ENCODE assay signal across 8 cellular contexts in the genomic region with DNA sequence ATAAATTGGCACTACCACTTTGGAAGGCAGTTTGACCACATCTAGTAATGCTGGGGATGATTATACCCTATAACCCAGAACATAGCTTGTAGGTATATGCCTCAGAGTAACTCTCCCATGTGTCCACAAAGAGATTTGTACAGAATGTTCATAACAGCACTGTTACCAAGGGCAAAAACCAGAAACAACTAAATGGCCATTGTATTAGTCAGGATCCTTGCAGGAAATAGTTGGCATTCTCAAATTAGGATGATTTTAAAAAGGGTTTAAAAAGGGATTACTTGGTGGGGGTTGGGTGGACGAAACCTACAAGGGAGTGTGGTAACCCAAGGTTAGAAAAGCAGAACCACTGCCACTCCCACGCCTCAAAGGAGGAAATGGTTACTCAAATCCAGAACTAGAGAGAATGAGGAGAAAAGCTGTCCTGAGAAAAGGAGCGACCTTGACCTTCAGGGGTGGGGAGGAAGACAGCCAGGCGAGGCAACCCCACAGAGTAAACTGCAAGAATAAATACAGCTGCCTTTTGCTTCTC. TPM values are rescaled to one million over a fixed set of nuclear protein-coding genes. Genes with fewer than 3 reads are reported as not detected.
DNase-seq lines count a peak whose midpoint lies in the region; ATAC-seq, FAIRE-seq and TF ChIP-seq lines count a peak whose summit lies in the region.

No MANE protein-coding gene starts in this region.

- H3K9ac ChIP-seq in GM12878 (ENCODE audit: control insufficient read depth, insufficient read depth, low read length) = no peak overlapping the region

- H3K27ac ChIP-seq in GM12878 (ENCODE audit: control insufficient read depth, insufficient read depth) = peak overlapping the region; percentile 81
- no peak overlapping the region for H3K27ac ChIP-seq in CD8-positive, alpha-beta T cell (ENCODE audit: low read depth, low read length)

- BruUV-seq in GM12878 (replicated peaks; lab: Mats Ljungman, UMichigan) = no TSS peak

- peaks cover 22% of the 10 kb centered on the region for H3K4me1 Mint-ChIP-seq in CD8-positive, alpha-beta T cell (ENCODE audit: low read depth)

- no peak for FAIRE-seq in GM12878 (lab: Jason Lieb, UNC)

- peak; percentile 33; the same call in 1 of the 2 replicates for TF ChIP-seq RAD21 in GM12878 (IDR thresholded peaks at IDR 0.05; ENCODE audit: insufficient read depth, low read depth, low read length)

- ATAC-seq in GM12878 = peak; percentile 42
- ATAC-seq in HG02623 (IDR thresholded peaks at IDR 0.05; ENCODE audit: unreplicated experiment) = no peak
- ATAC-seq in CD8-positive, alpha-beta T cell = no peak

- no peaks in the 10 kb centered on the region; a peak in 1 of 4 replicates for H3K36me3 ChIP-seq in GM12878 (ENCODE audit: control insufficient read depth in 2 of 2, insufficient read depth in 2 of 2, low read length in 1 of 2)
- no peaks in the 10 kb centered on the region for H3K36me3 ChIP-seq in CD8-positive, alpha-beta T cell (ENCODE audit: insufficient read depth, low read length)

- no peaks in the 10 kb centered on the region for H3K27me3 Mint-ChIP-seq in CD8-positive, alpha-beta T cell (ENCODE audit: low read depth)

- in situ Hi-C loops in GM12878 (cut with MboI) = loop anchor here (5.0 to 10.0 kb wide), 3 partner anchors 49 to 347 kb away; no protein-coding TSS in a partner anchor

- no peaks in the 10 kb centered on the region for H4K20me1 ChIP-seq in GM12878 (ENCODE audit: control insufficient read depth, insufficient read depth)

- H3K9me3 Mint-ChIP-seq in CD8-positive, alpha-beta T cell = no peaks in the 10 kb centered on the region

- no peaks in the 10 kb centered on the region for H3K27me3 ChIP-seq in GM12878 (replicated peaks in 1 of 2; ENCODE audit: control insufficient read depth in 2 of 2, insufficient read depth in 2 of 2, low read length in 1 of 2)
- no peaks in the 10 kb centered on the region for H3K27me3 ChIP-seq in CD8-positive, alpha-beta T cell (ENCODE audit: insufficient read depth, low read length)

- H3K27ac Mint-ChIP-seq in CD8-positive, alpha-beta T cell = no peak overlapping the region

- 0% methylated on average over 4 of the region's 4 CpGs for WGBS in GM12878 (ENCODE audit: insufficient coverage, insufficient replicate concordance, low lambda C conversion rate, missing lambda C conversion rate)

- no peaks in the 10 kb centered on the region for H3K9me3 ChIP-seq in GM12878 (replicated peaks; ENCODE audit: control insufficient read depth, insufficient read depth, low read length)
- no peaks in the 10 kb centered on the region for H3K9me3 ChIP-seq in CD8-positive, alpha-beta T cell (ENCODE audit: low read length)

- peaks cover 5% of the 10 kb centered on the region for H3K79me2 ChIP-seq in GM12878 (ENCODE audit: control insufficient read depth, insufficient read depth, low read length)

- no peak overlapping the region for H3K4me3 Mint-ChIP-seq in CD8-positive, alpha-beta T cell

- H3K4me2 ChIP-seq in GM12878 (ENCODE audit: control insufficient read depth, insufficient read depth) = peak overlapping the region; percentile 84

- H3K4me3 ChIP-seq in GM12878 = peak overlapping the region; percentile 88
- no peak overlapping the region for H3K4me3 ChIP-seq in CD8-positive, alpha-beta T cell (ENCODE audit: low read depth, low read length)

- H3K36me3 Mint-ChIP-seq in CD8-positive, alpha-beta T cell = no peaks in the 10 kb centered on the region

- no peak for TF ChIP-seq POLR2A in GM12878 (IDR thresholded peaks at IDR 0.05; ENCODE audit: low read depth, low read length)

- POLR2A ChIA-PET in GM12878 (lab: Charles Lee) = interaction anchor here (0.6 kb wide), 2 partner anchors 15 to 50 kb away, joined by 3 read pairs; no protein-coding TSS in a partner anchor
- POLR2A ChIA-PET in CD8-positive, alpha-beta T cell (lab: Charles Lee) = interaction anchor here (0.6 kb wide), 1 partner anchor 38 kb away, joined by 4 read pairs; no protein-coding TSS in a partner anchor

- TF ChIP-seq EP300 in GM12878 (IDR thresholded peaks at IDR 0.05; ENCODE audit: borderline replicate concordance in 1 of 2, control insufficient read depth in 1 of 2, low read depth in 2 of 2, low read length in 2 of 2) = peak; percentile 83 to 92; a peak in 3 of 4 replicates

- H2AFZ ChIP-seq in GM12878 (ENCODE audit: control insufficient read depth, low read depth, low read length) = no peak overlapping the region

- RAD21 ChIA-PET in GM12878 (lab: Charles Lee; ENCODE audit: unreplicated experiment) = interaction anchor here (0.6 to 3.0 kb wide), 7 partner anchors 16 to 261 kb away, joined by 3 to 11 read pairs (median 4); no protein-coding TSS in a partner anchor

- SMC1A ChIA-PET in GM12878 (lab: Charles Lee; ENCODE audit: uncharacterized antibody, unreplicated experiment) = interaction anchor here (0.6 to 7.0 kb wide), 6 partner anchors 48 to 266 kb away, joined by 3 to 41 read pairs (median 3); no protein-coding TSS in a partner anchor

- CTCF ChIA-PET in GM12878 (lab: Yijun Ruan, JAX) = interaction anchor here (0.9 to 1.8 kb wide), 4 partner anchors 16 to 306 kb away, joined by 3 to 6 read pairs (median 4); no protein-coding TSS in a partner anchor
- CTCF ChIA-PET in CD8-positive, alpha-beta T cell (lab: Charles Lee) = no interaction called here

- DNase-seq in GM04503 (ENCODE audit: low read depth) (peak; percentile 94), LHCN-M2 (ENCODE audit: low read depth) (peak; percentile 92), GM12878 (ENCODE audit: low read depth, low spot score) (peak; percentile 73), myocyte (ENCODE audit: low read depth) (peak; percentile 57), activated gamma-delta T cell (lab: John Stamatoyannopoulos, UW) (no peak)
- DNase-seq in activated CD4-positive, CD25-positive, alpha-beta regulatory T cell (lab: John Stamatoyannopoulos, UW) = no peak
- DNase-seq in CD8-positive, alpha-beta T cell = no peak

- intact Hi-C loops in GM12878 (cut with micrococcal nuclease; ENCODE audit: unreplicated experiment) = loop anchor here (2.0 to 5.0 kb wide), 3 partner anchors 185 to 265 kb away; no protein-coding TSS in a partner anchor
- intact Hi-C loops in CD8-positive, alpha-beta T cell (cut with DNase I, micrococcal nuclease) = loop anchor here (2.0 to 5.0 kb wide), 8 partner anchors 719 to 1859 kb away; a partner anchor contains a TSS

- no peak for TF ChIP-seq CTCF in GM12878 (IDR thresholded peaks at IDR 0.05 in 2 of 3, conservative IDR thresholded peaks at IDR 0.05 in 1 of 3; ENCODE audit: control insufficient read depth in 2 of 3, extremely low read depth in 1 of 3, insufficient read depth in 1 of 3, low read depth in 3 of 3, low read length in 3 of 3)
- no peak for TF ChIP-seq CTCF in CD8-positive, alpha-beta T cell (IDR thresholded peaks at IDR 0.05)

- H3K4me1 ChIP-seq in GM12878 (ENCODE audit: control insufficient read depth, insufficient read depth, low read length) = peaks cover 22% of the 10 kb centered on the region
- peaks cover 9% of the 10 kb centered on the region for H3K4me1 ChIP-seq in CD8-positive, alpha-beta T cell (ENCODE audit: insufficient read depth, low read length)

TF ChIP-seq in GM12878, 131 proteins besides CTCF, POLR2A, EP300 and RAD21 (continues in another document):
- TF ChIP-seq HCFC1 (IDR thresholded peaks at IDR 0.05; ENCODE audit: low read length) (no peak), YBX1 (IDR thresholded peaks at IDR 0.05) (no peak), MEF2B (IDR thresholded peaks at IDR 0.05; ENCODE audit: partially characterized antibody, poor library complexity, severe bottlenecking) (peak; percentile 43), DPF2 (IDR thresholded peaks at IDR 0.05) (peak; percentile 96), RB1 (IDR thresholded peaks at IDR 0.05; ENCODE audit: borderline replicate concordance) (no peak), FOXK2 (IDR thresholded peaks at IDR 0.05) (no peak)
- TF ChIP-seq, protein P1, sequence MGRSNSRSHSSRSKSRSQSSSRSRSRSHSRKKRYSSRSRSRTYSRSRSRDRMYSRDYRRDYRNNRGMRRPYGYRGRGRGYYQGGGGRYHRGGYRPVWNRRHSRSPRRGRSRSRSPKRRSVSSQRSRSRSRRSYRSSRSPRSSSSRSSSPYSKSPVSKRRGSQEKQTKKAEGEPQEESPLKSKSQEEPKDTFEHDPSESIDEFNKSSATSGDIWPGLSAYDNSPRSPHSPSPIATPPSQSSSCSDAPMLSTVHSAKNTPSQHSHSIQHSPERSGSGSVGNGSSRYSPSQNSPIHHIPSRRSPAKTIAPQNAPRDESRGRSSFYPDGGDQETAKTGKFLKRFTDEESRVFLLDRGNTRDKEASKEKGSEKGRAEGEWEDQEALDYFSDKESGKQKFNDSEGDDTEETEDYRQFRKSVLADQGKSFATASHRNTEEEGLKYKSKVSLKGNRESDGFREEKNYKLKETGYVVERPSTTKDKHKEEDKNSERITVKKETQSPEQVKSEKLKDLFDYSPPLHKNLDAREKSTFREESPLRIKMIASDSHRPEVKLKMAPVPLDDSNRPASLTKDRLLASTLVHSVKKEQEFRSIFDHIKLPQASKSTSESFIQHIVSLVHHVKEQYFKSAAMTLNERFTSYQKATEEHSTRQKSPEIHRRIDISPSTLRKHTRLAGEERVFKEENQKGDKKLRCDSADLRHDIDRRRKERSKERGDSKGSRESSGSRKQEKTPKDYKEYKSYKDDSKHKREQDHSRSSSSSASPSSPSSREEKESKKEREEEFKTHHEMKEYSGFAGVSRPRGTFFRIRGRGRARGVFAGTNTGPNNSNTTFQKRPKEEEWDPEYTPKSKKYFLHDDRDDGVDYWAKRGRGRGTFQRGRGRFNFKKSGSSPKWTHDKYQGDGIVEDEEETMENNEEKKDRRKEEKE (IDR thresholded peaks at IDR 0.05) = no peak

RNA-seq across cellular contexts. Expression of a gene that starts 2.1 kb away (rescaled TPM):
- total RNA-seq in LHCN-M2 (2014; rRNA removed) = 20.7 and 27.5 TPM in 2 replicates
- polyA plus RNA-seq in LHCN-M2 (2012) = 37.5 TPM
- 14.3 and 22.2 TPM in 2 replicates for total RNA-seq in GM12878 (2013; cell fraction: nucleolus; rRNA removed)
- 7.1 and 8.2 TPM in 2 replicates for total RNA-seq in GM12878 (2014; rRNA removed)
- 18.1 and 18.2 TPM in 2 replicates for total RNA-seq in GM12878 (2014; rRNA removed; fragmentation: Illumina TruSeq; extraction: Trizol)
- 20.2 and 22.0 TPM in 2 replicates for total RNA-seq in GM12878 (2021)
- 2.5 TPM for polyA plus RNA-seq in GM12878 (2011; ENCODE audit: low read depth)
- 12.6 and 16.1 TPM in 2 replicates for polyA plus RNA-seq in GM12878 (2011; rRNA removed)
- 8.2 and 8.7 TPM in 2 replicates for polyA plus RNA-seq in GM12878 (2011; cell fraction: cytosol; rRNA removed)
- 4.7 and 9.3 TPM in 2 replicates for polyA plus RNA-seq in GM12878 (2011; cell fraction: nucleus; rRNA removed)
- 5.1 and 5.7 TPM in 2 replicates for polyA plus RNA-seq in GM12878 (2012)
- polyA plus RNA-seq in GM12878 (2014; fragmentation: Illumina TruSeq; extraction: Trizol) = 23.4 and 24.8 TPM in 2 replicates
- polyA plus RNA-seq in GM12878 (2014; fragmentation: Nextera tagmentation; extraction: Ambion mirVana) = 10 to 100 TPM; 11.4 to 12.3 TPM
- 13.2 and 13.8 TPM in 2 replicates for polyA plus RNA-seq in GM12878 (2014; rRNA removed)
- 10 to 100 TPM; 36.5 to 39.0 TPM for polyA plus RNA-seq in GM12878 (2016; fragmentation: Nextera tagmentation; extraction: Ambion mirVana)
- 8.2 and 10.5 TPM in 2 replicates for polyA minus RNA-seq in GM12878 (2011; rRNA and poly(A)+ RNA removed)
- 3.0 and 3.2 TPM in 2 replicates for polyA minus RNA-seq in GM12878 (2011; cell fraction: cytosol; rRNA and poly(A)+ RNA removed)
- 4.1 and 9.8 TPM in 2 replicates for polyA minus RNA-seq in GM12878 (2011; cell fraction: nucleus; rRNA and poly(A)+ RNA removed)
- 11.6 and 12.4 TPM in 2 replicates for total RNA-seq in myocyte
- 12.7 TPM for polyA plus RNA-seq in myocyte (2012)
- 1 to 10 TPM in 1 of 2 experiments, under 1 TPM in 1; 0.89 to 1.1 TPM for total RNA-seq in CD8-positive, alpha-beta T cell

Comparison
In these comparisons a context has a peak if more than half of its experiments do, and no peak if none do; other contexts are left out.
1. DNase-seq: peak in GM04503 (single experiment), LHCN-M2 (single experiment), GM12878 (single experiment) and myocyte (single experiment); none in activated CD4-positive, CD25-positive, alpha-beta regulatory T cell (0 of 4), CD8-positive, alpha-beta T cell (0 of 7) and activated gamma-delta T cell (single experiment).